13 cellular contexts compared by ENCODE assay signal in the genomic region with DNA sequence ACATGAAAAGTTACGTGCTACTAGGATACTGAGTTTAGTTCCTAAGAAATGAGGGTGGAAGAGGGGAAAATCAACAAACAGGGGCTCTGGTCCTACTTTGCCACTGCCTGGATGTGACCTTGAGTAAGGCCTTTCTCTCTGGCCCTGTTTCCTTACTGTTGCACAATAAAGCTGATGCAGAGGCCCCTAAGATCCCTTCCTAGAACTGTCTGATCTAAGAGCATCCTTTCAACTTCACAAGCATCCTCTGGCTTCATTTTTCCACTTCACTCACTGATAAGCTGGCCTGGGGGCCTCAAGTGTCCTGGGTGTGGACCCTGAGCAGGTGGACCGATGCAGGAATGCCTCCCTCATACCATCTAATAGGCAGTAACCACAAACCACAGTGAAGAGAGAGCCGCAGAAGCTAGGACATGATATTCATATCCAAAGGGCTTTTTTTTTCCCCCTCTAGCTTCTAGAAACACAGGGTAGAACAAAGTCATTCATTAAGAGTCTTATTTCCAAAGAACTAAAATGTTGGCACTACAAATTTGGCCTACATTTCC. TPM values are rescaled to one million over a fixed set of nuclear protein-coding genes. Genes with fewer than 3 reads are reported as not detected.
DNase-seq lines count a peak whose midpoint lies in the region; ATAC-seq and TF ChIP-seq lines count a peak whose summit lies in the region.
"Had no signal": no experiment of that assay in that cellular context is flagged by ENCODE, and none has a peak within 500 bp of the region (broad histone marks: within the 10 kb centered on the region; RNA-seq: fewer than 3 reads in every experiment).

No MANE protein-coding gene starts in this region.

- H3K27me3 Mint-ChIP-seq in MCF 10A (ENCODE audit: insufficient read depth, unreplicated experiment) = no peaks in the 10 kb centered on the region
- no peaks in the 10 kb centered on the region for H3K27me3 Mint-ChIP-seq in memory B cell
- H3K27me3 Mint-ChIP-seq in type B pancreatic cell = no peaks in the 10 kb centered on the region
- H3K27me3 Mint-ChIP-seq: activated CD4-positive, alpha-beta T cell treated with anti-CD3 and anti-CD28 coated beads, Interleukin-2, amount 10 ng/mL, durations not matched to agents 7 days and 5 days had no signal

- H3K4me1 Mint-ChIP-seq in MCF 10A (ENCODE audit: insufficient read depth, unreplicated experiment) (peaks cover 23% of the 10 kb centered on the region), memory B cell (peaks cover 7% of the 10 kb centered on the region), type B pancreatic cell (ENCODE audit: unreplicated experiment) (peaks cover 13% of the 10 kb centered on the region)

- intact Hi-C loops in breast epithelium (cut with DNase I; ENCODE audit: low total_unique reads) = no loop called here
- intact Hi-C loops in MCF 10A (cut with micrococcal nuclease) = loop anchor here (10.0 kb wide), 1 partner anchor 63 kb away; no protein-coding TSS in a partner anchor
- intact Hi-C loops in vagina (cut with DNase I) = no loop called here

- TF ChIP-seq POLR2A in breast epithelium (IDR thresholded peaks at IDR 0.05) (no peak), vagina (IDR thresholded peaks at IDR 0.05) (no peak), Peyer's patch (IDR thresholded peaks at IDR 0.05) (no peak)

- H3K9me3 ChIP-seq in breast epithelium (no peaks in the 10 kb centered on the region), vagina (no peaks in the 10 kb centered on the region), Peyer's patch (no peaks in the 10 kb centered on the region)

- no peak for DNase-seq in breast epithelium (ENCODE audit: low spot score in 2 of 2)
- DNase-seq in MCF 10A (ENCODE audit: unreplicated experiment) = no peak
- peak; percentile 21 for DNase-seq in astrocyte of the hippocampus (ENCODE audit: low read depth, low spot score)
- DNase-seq in memory B cell (ENCODE audit: low spot score in 2 of 2) = no peak
- no peak for DNase-seq in vagina (ENCODE audit: extremely low spot score in 2 of 2)
- no peak for DNase-seq in Peyer's patch
- no peak for DNase-seq in type B pancreatic cell (ENCODE audit: extremely low spot score, unreplicated experiment)
- DNase-seq: activated CD4-positive, alpha-beta T cell treated with anti-CD3 and anti-CD28 coated beads, Interleukin-2, amount 10 ng/mL, durations not matched to agents 7 days and 5 days; left cardiac atrium; NCI-H1105; NCI-H526; stimulated activated CD4-positive, alpha-beta T cell treated with anti-CD3 and anti-CD28 coated beads, Interleukin-1b, Interleukin-23, amount 100 ng/mL, for 48 hours had no signal

- H3K36me3 Mint-ChIP-seq in MCF 10A (ENCODE audit: insufficient read depth, unreplicated experiment) = peaks cover 84% of the 10 kb centered on the region
- peaks cover 30% of the 10 kb centered on the region for H3K36me3 Mint-ChIP-seq in memory B cell
- H3K36me3 Mint-ChIP-seq in type B pancreatic cell = peaks cover 19% of the 10 kb centered on the region

- BruUV-seq in MCF 10A (replicated peaks; lab: Mats Ljungman, UMichigan) = no TSS peak

- H3K4me1 ChIP-seq in breast epithelium = no peaks in the 10 kb centered on the region
- peaks cover 21% of the 10 kb centered on the region for H3K4me1 ChIP-seq in vagina
- peaks cover 0 to 30% (median 0%) of the 10 kb centered on the region in 4 donors for H3K4me1 ChIP-seq in Peyer's patch

- H3K9me3 Mint-ChIP-seq in MCF 10A (ENCODE audit: unreplicated experiment) (no peaks in the 10 kb centered on the region), memory B cell (no peaks in the 10 kb centered on the region), type B pancreatic cell (no peaks in the 10 kb centered on the region)
- H3K9me3 Mint-ChIP-seq: activated CD4-positive, alpha-beta T cell treated with anti-CD3 and anti-CD28 coated beads, Interleukin-2, amount 10 ng/mL, durations not matched to agents 7 days and 5 days had no signal

- CTCF ChIA-PET in MCF 10A (lab: Yijun Ruan, JAX) = interaction anchor here (1.0 to 1.8 kb wide), 3 partner anchors 9 to 133 kb away, joined by 4 to 9 read pairs (median 7); no protein-coding TSS in a partner anchor

- TF ChIP-seq CTCF in breast epithelium (IDR thresholded peaks at IDR 0.05) = no peak
- TF ChIP-seq CTCF in MCF 10A (IDR thresholded peaks at IDR 0.05; ENCODE audit: unreplicated experiment) = no peak
- no peak for TF ChIP-seq CTCF in vagina (IDR thresholded peaks at IDR 0.05)
- TF ChIP-seq CTCF in Peyer's patch (IDR thresholded peaks at IDR 0.05) = no peak
- TF ChIP-seq CTCF in type B pancreatic cell (conservative IDR thresholded peaks at IDR 0.05) = no peak

- no peak overlapping the region for H3K27ac Mint-ChIP-seq in MCF 10A (ENCODE audit: low read depth, unreplicated experiment)
- peak overlapping the region; percentile 24 for H3K27ac Mint-ChIP-seq in memory B cell
- H3K27ac Mint-ChIP-seq in type B pancreatic cell = no peak overlapping the region
- H3K27ac Mint-ChIP-seq: activated CD4-positive, alpha-beta T cell treated with anti-CD3 and anti-CD28 coated beads, Interleukin-2, amount 10 ng/mL, durations not matched to agents 7 days and 5 days had no signal

- POLR2A ChIA-PET in MCF 10A (lab: Yijun Ruan, JAX) = interaction anchor here (0.7 to 1.6 kb wide), 4 partner anchors 10 to 909 kb away, joined by 3 to 6 read pairs (median 5); a partner anchor contains a TSS

- no peak overlapping the region for H3K4me3 Mint-ChIP-seq in MCF 10A (ENCODE audit: unreplicated experiment)
- no peak overlapping the region for H3K4me3 Mint-ChIP-seq in memory B cell
- no peak overlapping the region for H3K4me3 Mint-ChIP-seq in type B pancreatic cell
- H3K4me3 Mint-ChIP-seq: activated CD4-positive, alpha-beta T cell treated with anti-CD3 and anti-CD28 coated beads, Interleukin-2, amount 10 ng/mL, durations not matched to agents 7 days and 5 days had no signal

- H3K36me3 ChIP-seq in breast epithelium = no peaks in the 10 kb centered on the region
- peaks cover 0 to 24% of the 10 kb centered on the region in 2 donors for H3K36me3 ChIP-seq in vagina
- peaks cover 0 to 28% (median 3%) of the 10 kb centered on the region in 3 donors for H3K36me3 ChIP-seq in Peyer's patch

- H3K27ac ChIP-seq in breast epithelium (peak overlapping the region; percentile 19 to 52), vagina (peak overlapping the region; percentile 5), Peyer's patch (peak overlapping the region in 1 of 4 donors; percentile 8)

- ATAC-seq in memory B cell (ENCODE audit: low read depth) = no peak
- ATAC-seq in GM18907 (IDR thresholded peaks at IDR 0.05; ENCODE audit: unreplicated experiment) = no peak

- H3K4me3 ChIP-seq in breast epithelium (no peak overlapping the region), vagina (no peak overlapping the region), Peyer's patch (no peak overlapping the region)

- H3K27me3 ChIP-seq in breast epithelium = no peaks in the 10 kb centered on the region
- H3K27me3 ChIP-seq in vagina = no peaks in the 10 kb centered on the region
- no peaks in the 10 kb centered on the region for H3K27me3 ChIP-seq in Peyer's patch

RNA-seq across cellular contexts. Expression of a gene that starts 21.5 kb away (rescaled TPM):
- total RNA-seq in breast epithelium (100 to 1,000 TPM; 115 to 191 (median 128) TPM), MCF 10A (2022) (209 and 217 TPM in 2 replicates), vagina (212 TPM), Peyer's patch (100 to 1,000 TPM in 2 of 4 donors, 10 to 100 TPM in 2; 76.9 to 165 (median 98.5) TPM), type B pancreatic cell (ENCODE audit: low replicate concordance) (149 and 177 TPM in 2 replicates)

RNA-seq across cellular contexts. Expression of a gene that starts 42.4 kb away (rescaled TPM):
- total RNA-seq in breast epithelium = 10 to 100 TPM in 1 of 3 donors, 1 to 10 TPM in 2; 5.0 to 10.8 (median 9.8) TPM
- total RNA-seq in MCF 10A (2022) = 8.3 and 11.8 TPM in 2 replicates
- 43.5 TPM for total RNA-seq in vagina
- 100 to 1,000 TPM in 3 of 4 donors, 10 to 100 TPM in 1; 29.7 to 361 (median 306) TPM for total RNA-seq in Peyer's patch
- 4.9 and 7.4 TPM in 2 replicates for total RNA-seq in type B pancreatic cell (ENCODE audit: low replicate concordance)
